In genomic region chr4:74878323-74878722, GRCh38 we compare ENCODE assay signal across 19 cellular contexts. TPM values are rescaled to one million over a fixed set of nuclear protein-coding genes. Genes with fewer than 3 reads are reported as not detected.
"Had no signal": no experiment of that assay in that cellular context is flagged by ENCODE, and none has a peak within 500 bp of the region (broad histone marks: within the 10 kb centered on the region; RNA-seq: fewer than 3 reads in every experiment).

No MANE protein-coding gene starts in this region.

- DNase-seq: dermis blood vessel endothelial cell; effector memory CD4-positive, alpha-beta T cell; foreskin keratinocyte; heart left ventricle; kidney; naive B cell; stimulated activated CD4-positive, alpha-beta T cell treated with anti-CD3 and anti-CD28 coated beads, Interleukin-12 subunit alpha, Interleukin-12 subunit beta, amount 100 ng/mL, for 4 hours; stimulated activated CD4-positive, alpha-beta T cell treated with anti-CD3 and anti-CD28 coated beads, Interleukin-2, amount 100 ng/mL, for 24 hours; stimulated activated CD4-positive, alpha-beta T cell treated with anti-CD3 and anti-CD28 coated beads, Interleukin-4, amount 100 ng/mL, for 24 hours; stimulated activated naive CD4-positive, alpha-beta T cell treated with Interleukin-2 at 50 U/mL for 16 hours; stomach; thyroid gland; trophoblast cell had no signal

- ATAC-seq: foreskin keratinocyte; gastroesophageal sphincter; heart left ventricle; left lobe of liver; sciatic nerve; stimulated activated effector memory CD8-positive, alpha-beta T cell treated with anti-CD3 and anti-CD28 coated beads, Interleukin-12 subunit alpha, Interleukin-12 subunit beta, amount 100 ng/mL, for 72 hours had no signal

RNA-seq across cellular contexts. Expression of gene PARM1, which starts 54.6 kb away (rescaled TPM):
- total RNA-seq: endothelial cell of umbilical vein, osteocyte had no signal
